In the genomic region with DNA sequence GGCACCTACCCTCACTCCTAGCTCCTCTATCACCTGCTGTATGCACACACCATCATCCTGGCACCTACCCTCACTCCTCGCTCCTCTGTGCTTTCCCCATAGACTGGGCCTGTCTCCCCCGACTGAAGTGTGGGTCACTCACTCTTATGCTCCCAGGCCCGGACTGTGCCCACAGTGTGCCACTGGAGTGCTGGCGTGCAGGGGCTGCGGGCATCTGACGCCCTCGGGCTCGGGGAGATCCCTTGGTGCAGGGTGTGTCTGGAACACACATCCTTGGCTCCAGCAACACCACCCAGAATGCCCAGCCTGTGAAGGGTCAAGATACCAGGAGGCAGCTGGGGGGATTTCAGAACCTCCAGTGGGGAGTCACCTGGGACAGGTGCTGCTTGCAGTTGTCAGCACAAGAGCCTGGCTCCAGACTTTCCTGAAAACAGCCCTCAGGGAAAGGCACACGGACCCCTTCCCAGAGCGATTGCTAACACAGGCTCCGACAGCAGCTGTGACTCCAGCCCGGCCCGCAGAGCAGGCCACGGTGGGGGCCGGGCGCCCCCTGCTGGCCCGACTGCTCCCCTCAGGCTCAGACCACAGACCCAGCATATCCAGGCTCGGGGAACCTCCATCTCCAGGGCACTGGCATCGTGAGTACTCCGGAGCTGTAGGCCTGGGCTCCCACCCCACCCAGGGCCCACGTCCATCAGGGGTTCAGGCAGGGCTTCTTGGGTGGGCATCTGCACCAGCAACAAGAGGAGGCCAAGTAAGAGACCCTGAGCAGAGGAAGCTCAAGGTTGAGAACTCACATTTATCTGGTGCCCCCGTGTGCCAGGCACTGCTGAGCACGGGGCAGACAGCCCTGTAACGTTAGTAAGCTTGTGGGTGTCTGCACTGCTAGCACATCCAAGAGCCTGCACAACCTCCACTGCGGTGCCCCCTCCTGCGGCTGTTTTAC, we compare ENCODE assay signal across 8 cellular contexts. TPM values are rescaled to one million over a fixed set of nuclear protein-coding genes. Genes with fewer than 3 reads are reported as not detected.
DNase-seq lines count a peak whose midpoint lies in the region; ATAC-seq, FAIRE-seq and TF ChIP-seq lines count a peak whose summit lies in the region.
"Had no signal": no experiment of that assay in that cellular context is flagged by ENCODE, and none has a peak within 500 bp of the region (broad histone marks: within the 10 kb centered on the region; RNA-seq: fewer than 3 reads in every experiment).

No MANE protein-coding gene starts in this region.

- H3K27ac ChIP-seq in H9 (ENCODE audit: insufficient read length, low read depth, low read length) (no peak overlapping the region), hepatocyte (no peak overlapping the region), small intestine (ENCODE audit: low read depth in 1 of 2, low read length in 1 of 2) (no peak overlapping the region)

- H3K27me3 Mint-ChIP-seq in H9 (ENCODE audit: low read depth) (no peaks in the 10 kb centered on the region; the same call in 1 of the 2 replicates), T-cell (no peaks in the 10 kb centered on the region)
- H3K27me3 Mint-ChIP-seq: stimulated activated naive CD8-positive, alpha-beta T cell treated with anti-CD3 and anti-CD28 coated beads, Interleukin-15, Interleukin-2, amounts not matched to agents 100 ng/mL and 50 ng/mL, for 24 hours had no signal

- H3K18ac ChIP-seq in H9 (ENCODE audit: insufficient read length, low read depth, low read length) = no peak overlapping the region

- H3K4me1 Mint-ChIP-seq in H9 (no peaks in the 10 kb centered on the region), T-cell (peaks cover 6 to 11% (median 10%) of the 10 kb centered on the region in 3 donors)

- CTCF ChIA-PET in T-cell (lab: Charles Lee) = interaction anchor here (0.5 to 3.3 kb wide), 18 partner anchors 8 to 627 kb away, joined by 3 to 27 read pairs (median 6); a partner anchor contains a TSS

- no peak overlapping the region for H3K4me3 ChIP-seq in MG63
- no peak overlapping the region for H3K4me3 ChIP-seq in hepatocyte
- H3K4me3 ChIP-seq in small intestine (ENCODE audit: low read depth in 1 of 2, low read length in 2 of 2) = no peak overlapping the region

- H3K9me2 ChIP-seq in hepatocyte (replicated peaks; ENCODE audit: insufficient read depth) = no peaks in the 10 kb centered on the region

- no peak overlapping the region for H2BK12ac ChIP-seq in H9 (ENCODE audit: insufficient read length, low read depth, low read length)

- peak; percentile 87 to 99 (median 90) for ATAC-seq in T-cell (replicated peaks in 1 of 4)

- no peak overlapping the region for H3K9ac ChIP-seq in H9 (ENCODE audit: extremely low read depth, insufficient read length, low read length)

- H4K20me1 ChIP-seq in H9 (ENCODE audit: control insufficient read depth, insufficient read depth, insufficient read length) (no peaks in the 10 kb centered on the region), hepatocyte (ENCODE audit: insufficient read depth, poor library complexity, severe bottlenecking) (no peaks in the 10 kb centered on the region)

- TF ChIP-seq CTCF in GM12872 (IDR thresholded peaks at IDR 0.05; ENCODE audit: insufficient read depth, low read depth, low read length) = peak; percentile 98
- TF ChIP-seq CTCF in H9 (conservative IDR thresholded peaks at IDR 0.05) = peak; percentile 95
- peak; percentile 92 for TF ChIP-seq CTCF in hepatocyte (IDR thresholded peaks at IDR 0.05; ENCODE audit: poor library complexity)

- POLR2A ChIA-PET in T-cell (lab: Charles Lee) = interaction anchor here in 1 of 2 donors (0.6 kb wide), 1 partner anchor 27 kb away, joined by 4 read pairs; no protein-coding TSS in a partner anchor

- no peaks in the 10 kb centered on the region for H3K36me3 ChIP-seq in MG63
- H3K36me3 ChIP-seq in hepatocyte (replicated peaks; ENCODE audit: insufficient read depth, low read depth) = no peaks in the 10 kb centered on the region
- H3K36me3 ChIP-seq in small intestine (ENCODE audit: control insufficient read depth in 2 of 2, insufficient read depth in 2 of 2, low read length in 2 of 2) = peaks cover 3 to 10% of the 10 kb centered on the region in 2 donors

- no peaks in the 10 kb centered on the region; a peak in 1 of 5 replicates for H3K9me3 Mint-ChIP-seq in H9
- no peaks in the 10 kb centered on the region for H3K9me3 Mint-ChIP-seq in T-cell
- H3K9me3 Mint-ChIP-seq: stimulated activated naive CD8-positive, alpha-beta T cell treated with anti-CD3 and anti-CD28 coated beads, Interleukin-15, Interleukin-2, amounts not matched to agents 100 ng/mL and 50 ng/mL, for 24 hours had no signal

- H3K9me3 ChIP-seq in H9 (ENCODE audit: control insufficient read depth, low read depth, low read length) = no peaks in the 10 kb centered on the region
- H3K9me3 ChIP-seq in MG63 = no peaks in the 10 kb centered on the region
- H3K9me3 ChIP-seq in hepatocyte (ENCODE audit: low read depth) = no peaks in the 10 kb centered on the region
- no peaks in the 10 kb centered on the region for H3K9me3 ChIP-seq in small intestine (ENCODE audit: control insufficient read depth, low read depth)

- H3K79me1 ChIP-seq in H9 (ENCODE audit: insufficient read depth, low read depth, low read length, poor library complexity, severe bottlenecking) = no peaks in the 10 kb centered on the region

- H2BK20ac ChIP-seq in H9 (ENCODE audit: low read depth, low read length, poor library complexity, severe bottlenecking) = no peak overlapping the region

- no peak overlapping the region for H3K14ac ChIP-seq in H9 (ENCODE audit: insufficient read depth, low read length)

- no peak overlapping the region for H4K5ac ChIP-seq in H9 (ENCODE audit: insufficient read length, low read depth, low read length)

- FAIRE-seq in small intestine (lab: Jason Lieb, UNC) = no peak

- no CpG with 5 or more reads among the region's 26 CpGs for WGBS in H9 (ENCODE audit: extremely low coverage, insufficient read length, low lambda C conversion rate)
- WGBS in hepatocyte (ENCODE audit: low lambda C conversion rate, missing lambda C conversion rate) = 46% methylated on average over 26 of the region's 26 CpGs
- WGBS in small intestine, 3 donors = 31 to 38% (median 32%) methylated on average over 26 of the region's 26 CpGs

- H3K56ac ChIP-seq in H9 (ENCODE audit: insufficient read length, low read depth, low read length) = no peak overlapping the region

- DNase-seq in H9 = peak; percentile 84
- DNase-seq in MG63 = peak; percentile 58
- DNase-seq in T-cell = peak; percentile 37 to 76 (median 64)
- peak in 53 of 56 donors; percentile 9 to 88 (median 61) for DNase-seq in amygdala (lab: John Stamatoyannopoulos, UW)
- DNase-seq in hepatocyte (ENCODE audit: low spot score) = peak; percentile 89
- peak; percentile 64 for DNase-seq in small intestine

- no peak overlapping the region for H3K4me2 ChIP-seq in H9 (ENCODE audit: insufficient read depth, insufficient read length, low read length)
- H3K4me2 ChIP-seq in hepatocyte = no peak overlapping the region

- H3K4me3 Mint-ChIP-seq in H9 = no peak overlapping the region
- H3K4me3 Mint-ChIP-seq in T-cell = no peak overlapping the region
- H3K4me3 Mint-ChIP-seq: stimulated activated naive CD8-positive, alpha-beta T cell treated with anti-CD3 and anti-CD28 coated beads, Interleukin-15, Interleukin-2, amounts not matched to agents 100 ng/mL and 50 ng/mL, for 24 hours had no signal

- H2AFZ ChIP-seq in H9 (ENCODE audit: low read length) (no peak overlapping the region), hepatocyte (no peak overlapping the region)

- H3K79me2 ChIP-seq in H9 (ENCODE audit: insufficient read depth, low read length) (no peaks in the 10 kb centered on the region), hepatocyte (peaks cover 2% of the 10 kb centered on the region)

- H3K4me1 ChIP-seq in H9 (ENCODE audit: insufficient read depth, low read length) (no peaks in the 10 kb centered on the region), hepatocyte (ENCODE audit: insufficient read depth) (no peaks in the 10 kb centered on the region), small intestine (ENCODE audit: control insufficient read depth in 2 of 2, insufficient read depth in 1 of 2, low read depth in 1 of 2, low read length in 1 of 2) (no peaks in the 10 kb centered on the region)

- no peak overlapping the region for H2AK5ac ChIP-seq in H9 (ENCODE audit: insufficient read length, low read length)

- H3K27ac Mint-ChIP-seq in H9 = no peak overlapping the region
- no peak overlapping the region for H3K27ac Mint-ChIP-seq in T-cell
- H3K27ac Mint-ChIP-seq: stimulated activated naive CD8-positive, alpha-beta T cell treated with anti-CD3 and anti-CD28 coated beads, Interleukin-15, Interleukin-2, amounts not matched to agents 100 ng/mL and 50 ng/mL, for 24 hours had no signal

- H3K36me3 Mint-ChIP-seq in H9 (ENCODE audit: insufficient read depth in 1 of 3, low read depth in 3 of 3) (peaks cover 2 to 13% (median 3%) of the 10 kb centered on the region in 3 experiments; a peak in 4 of 7 replicates), T-cell (peaks cover 40% of the 10 kb centered on the region)

- no peak overlapping the region for H2BK5ac ChIP-seq in H9 (ENCODE audit: insufficient read length, low read length)

- no peak overlapping the region for H3K4ac ChIP-seq in H9 (ENCODE audit: low read depth, low read length)

- H2BK120ac ChIP-seq in H9 (ENCODE audit: low read depth, low read length, poor library complexity, severe bottlenecking) = no peak overlapping the region

- H4K8ac ChIP-seq in H9 (replicated peaks; ENCODE audit: insufficient read length, low read depth, low read length) = no peak overlapping the region

- H3K23me2 ChIP-seq in H9 (ENCODE audit: insufficient read length, low read depth, low read length, poor library complexity, severe bottlenecking) = no peaks in the 10 kb centered on the region

- no peak overlapping the region for H3T11ph ChIP-seq in H9 (ENCODE audit: low read length)

- H3K23ac ChIP-seq in H9 (ENCODE audit: insufficient read length, low read depth, low read length) = no peak overlapping the region

- no peaks in the 10 kb centered on the region for H3K27me3 ChIP-seq in H9 (ENCODE audit: insufficient read depth, low read length)
- H3K27me3 ChIP-seq in MG63 = no peaks in the 10 kb centered on the region
- no peaks in the 10 kb centered on the region for H3K27me3 ChIP-seq in hepatocyte
- H3K27me3 ChIP-seq in small intestine (ENCODE audit: control insufficient read depth in 2 of 2, insufficient read depth in 2 of 2, low read length in 2 of 2) = no peaks in the 10 kb centered on the region

- no peak overlapping the region for H4K91ac ChIP-seq in H9 (ENCODE audit: insufficient read length, low read depth, low read length)

- no peak overlapping the region for H2BK15ac ChIP-seq in H9 (ENCODE audit: low read depth, low read length)

RNA-seq across cellular contexts. Expression of a gene that starts 8.6 kb away (rescaled TPM):
- total RNA-seq in H9 (2021) = 10.8 and 11.1 TPM in 2 replicates
- 10.9 and 28.0 TPM in 2 replicates for total RNA-seq in MG63 (2014; rRNA removed; shearing (Covaris generic); ENCODE audit: low replicate concordance)
- total RNA-seq in T-cell = 10 to 100 TPM; 11.1 to 20.7 (median 17.2) TPM
- 25.8 and 26.8 TPM in 2 replicates for total RNA-seq in hepatocyte
- polyA plus RNA-seq in hepatocyte = 26.3 and 29.6 TPM in 2 replicates
- polyA plus RNA-seq in small intestine = 10 to 100 TPM; 18.5 to 23.5 (median 23.2) TPM

RNA-seq across cellular contexts. Expression of a gene that starts 24.6 kb away (rescaled TPM):
- total RNA-seq in H9 (2021) = 0.04 TPM in 1 of 2 replicates, not detected in the other
- total RNA-seq in MG63 (2014; rRNA removed; shearing (Covaris generic); ENCODE audit: low replicate concordance) = not detected in 2 replicates
- total RNA-seq in T-cell = under 1 TPM; 0.10 to 0.51 (median 0.16) TPM
- 0.24 and 0.37 TPM in 2 replicates for total RNA-seq in hepatocyte
- 0.10 and 0.24 TPM in 2 replicates for polyA plus RNA-seq in hepatocyte
- polyA plus RNA-seq in small intestine = under 1 TPM in 1 of 3 donors, not detected in 2; 0.16 TPM
